In genomic region chr2:230787101-230787500, GRCh38 we compare ENCODE assay signal across 23 cellular contexts.
"Had no signal": no experiment of that assay in that cellular context is flagged by ENCODE, and none has a peak within 500 bp of the region (broad histone marks: within the 10 kb centered on the region; RNA-seq: fewer than 3 reads in every experiment).

No MANE protein-coding gene starts in this region.

- H3K27me3 ChIP-seq: breast epithelium had no signal

- H3K4me3 ChIP-seq: breast epithelium, SK-N-MC had no signal

- H3K4me3 Mint-ChIP-seq: activated CD8-positive, alpha-beta memory T cell treated with anti-CD3 and anti-CD28 coated beads, Interleukin-2, amount 10 ng/mL, durations not matched to agents 7 days and 5 days; activated T-cell treated with anti-CD3 and anti-CD28 coated beads, Interleukin-2, amount 50 U/mL, for 24 hours; activated T-helper 1 cell treated with anti-CD3 and anti-CD28 coated beads, Interleukin-12 subunit alpha, Interleukin-12 subunit beta, Interleukin-2, Interleukin-4 antibody, amounts not matched to agents 30 ng/mL and 10 ng/mL and 1 ng/mL, durations not matched to agents 14 hours and 24 hours and 36 hours had no signal

- H3K27ac ChIP-seq: breast epithelium, SK-N-MC, VCaP had no signal

- H3K27me3 Mint-ChIP-seq: activated CD8-positive, alpha-beta memory T cell treated with anti-CD3 and anti-CD28 coated beads, Interleukin-2, amount 10 ng/mL, durations not matched to agents 7 days and 5 days; activated T-cell treated with anti-CD3 and anti-CD28 coated beads, Interleukin-2, amount 50 U/mL, for 24 hours had no signal

- H3K4me1 ChIP-seq: breast epithelium had no signal

- ATAC-seq: activated CD8-positive, alpha-beta memory T cell treated with anti-CD3 and anti-CD28 coated beads, Interleukin-2, amount 10 ng/mL, durations not matched to agents 7 days and 5 days; Right ventricle myocardium inferior had no signal

- DNase-seq: activated CD4-positive, alpha-beta T cell treated with anti-CD3 and anti-CD28 coated beads for 4 hours; activated CD4-positive, CD25-positive, alpha-beta regulatory T cell; activated CD8-positive, alpha-beta memory T cell treated with anti-CD3 and anti-CD28 coated beads, Interleukin-2, amount 10 ng/mL, durations not matched to agents 7 days and 5 days; activated effector memory CD4-positive, alpha-beta T cell treated with anti-CD3 and anti-CD28 coated beads, Interleukin-2, amount 50 U/mL, for 16 hours; activated naive CD4-positive, alpha-beta T cell treated with Interleukin-2 at 50 U/mL for 16 hours; activated T-cell treated with anti-CD3 and anti-CD28 coated beads, Interleukin-2, amount 50 U/mL, for 24 hours; aorta; central memory CD4-positive, alpha-beta T cell; KG1; NCI-H1092; NCI-H1417; NCI-H1930; NCI-H2171 treated with DMSO at 0.1 percent for 48 hours; NCI-H226; NCI-H526 treated with DMSO at 0.1 percent for 48 hours; NCI-H82; RPMI8226; T-helper 1 cell had no signal

- H3K27ac Mint-ChIP-seq: activated T-cell treated with anti-CD3 and anti-CD28 coated beads, Interleukin-2, amount 50 U/mL, for 24 hours; activated T-helper 1 cell treated with anti-CD3 and anti-CD28 coated beads, Interleukin-12 subunit alpha, Interleukin-12 subunit beta, Interleukin-2, Interleukin-4 antibody, amounts not matched to agents 30 ng/mL and 10 ng/mL and 1 ng/mL, durations not matched to agents 14 hours and 24 hours and 36 hours had no signal

- H3K36me3 ChIP-seq: breast epithelium had no signal
